Comparison of ENCODE assay signal across 1 cellular context in the genomic region with DNA sequence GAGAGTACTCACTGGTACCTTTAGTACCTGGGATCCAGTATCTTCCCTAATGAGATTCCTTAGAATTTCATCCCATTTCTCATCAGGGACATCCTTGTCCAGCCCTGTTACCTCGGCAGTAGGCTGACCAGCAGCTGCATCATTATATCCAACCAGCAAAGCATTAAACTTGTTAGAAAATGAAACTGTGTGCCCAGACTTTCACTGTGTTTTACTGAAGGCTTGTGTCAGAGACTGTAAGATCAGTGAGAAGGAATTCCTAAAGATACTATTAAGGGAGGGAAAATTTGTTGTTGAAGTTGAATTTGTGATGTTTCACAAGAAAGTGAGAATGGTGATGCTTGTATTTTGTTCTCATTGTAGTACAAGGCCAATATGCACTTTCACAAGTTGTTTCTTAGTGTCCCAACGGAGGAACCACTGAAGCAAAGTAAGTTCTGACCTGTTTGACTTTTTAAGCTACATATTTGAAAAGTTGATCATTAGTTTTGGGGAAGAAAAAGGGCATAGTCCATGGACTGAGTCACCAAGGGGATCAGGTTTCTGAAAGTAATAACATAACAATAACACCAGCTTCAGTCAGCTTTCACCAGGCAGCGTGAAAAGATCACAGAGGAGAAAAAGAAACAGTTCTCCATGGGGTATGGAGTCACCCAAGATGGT.
A peak's percentile ranks its signal among the peaks of the same experiment; 100 is the strongest.
TF ChIP-seq lines count a peak whose summit lies in the region.

No MANE protein-coding gene starts in this region.

TF ChIP-seq in HepG2, 621 proteins besides CTCF, POLR2A, EP300 and RAD21 (continued from another document and continues in another):
- TF ChIP-seq KDM5B (CRISPR knock-in tag; IDR thresholded peaks at IDR 0.05; ENCODE audit: borderline replicate concordance) (no peak), JUNB (CRISPR knock-in tag; IDR thresholded peaks at IDR 0.05; ENCODE audit: borderline replicate concordance) (peak; percentile 65; the same call in 1 of the 2 replicates), ZNF776 (CRISPR knock-in tag; IDR thresholded peaks at IDR 0.05) (no peak), NFYB (CRISPR knock-in tag; IDR thresholded peaks at IDR 0.05) (no peak), CC2D1A (CRISPR knock-in tag; IDR thresholded peaks at IDR 0.05) (no peak), JUND (CRISPR knock-in tag; IDR thresholded peaks at IDR 0.05) (peak; percentile 74; the same call in 1 of the 2 replicates), CBX2 (IDR thresholded peaks at IDR 0.05; ENCODE audit: low read depth, low read length) (no peak), CBX2 (CRISPR knock-in tag; IDR thresholded peaks at IDR 0.05; ENCODE audit: low read depth) (no peak), FOXJ3 (CRISPR knock-in tag; IDR thresholded peaks at IDR 0.05; ENCODE audit: borderline replicate concordance) (peak; percentile 61; the same call in 1 of the 2 replicates), ZNF660 (CRISPR knock-in tag; IDR thresholded peaks at IDR 0.05; ENCODE audit: borderline replicate concordance, low read depth) (no peak), ZFP62 (CRISPR knock-in tag; IDR thresholded peaks at IDR 0.05) (no peak), ZNF619 (CRISPR knock-in tag; IDR thresholded peaks at IDR 0.05) (no peak), SRF (IDR thresholded peaks at IDR 0.05; ENCODE audit: low read depth, low read length) (no peak), ZNF570 (CRISPR knock-in tag; IDR thresholded peaks at IDR 0.05; ENCODE audit: borderline replicate concordance) (no peak), REPIN1 (CRISPR knock-in tag; IDR thresholded peaks at IDR 0.05; ENCODE audit: borderline replicate concordance, low read depth) (peak; percentile 81; the same call in 1 of the 2 replicates), CCAR2 (optimal IDR thresholded peaks at IDR 0.05; ENCODE audit: low read depth, low read length) (no peak), NR2F1 (CRISPR knock-in tag; IDR thresholded peaks at IDR 0.05) (0 out of 4 replicates have a peak, but pooled peaks of 1 of the 2 experiments have one; percentile 20), ZMYM3 (CRISPR knock-in tag; IDR thresholded peaks at IDR 0.05) (no peak), SMARCC2 (IDR thresholded peaks at IDR 0.05) (no peak), SMAD9 (CRISPR knock-in tag; IDR thresholded peaks at IDR 0.05) (no peak), NFYC (CRISPR knock-in tag; IDR thresholded peaks at IDR 0.05) (no peak), ZNF891 (CRISPR knock-in tag; IDR thresholded peaks at IDR 0.05) (no peak), ZBTB21 (CRISPR knock-in tag; IDR thresholded peaks at IDR 0.05) (no peak)
- TF ChIP-seq, protein P1, sequence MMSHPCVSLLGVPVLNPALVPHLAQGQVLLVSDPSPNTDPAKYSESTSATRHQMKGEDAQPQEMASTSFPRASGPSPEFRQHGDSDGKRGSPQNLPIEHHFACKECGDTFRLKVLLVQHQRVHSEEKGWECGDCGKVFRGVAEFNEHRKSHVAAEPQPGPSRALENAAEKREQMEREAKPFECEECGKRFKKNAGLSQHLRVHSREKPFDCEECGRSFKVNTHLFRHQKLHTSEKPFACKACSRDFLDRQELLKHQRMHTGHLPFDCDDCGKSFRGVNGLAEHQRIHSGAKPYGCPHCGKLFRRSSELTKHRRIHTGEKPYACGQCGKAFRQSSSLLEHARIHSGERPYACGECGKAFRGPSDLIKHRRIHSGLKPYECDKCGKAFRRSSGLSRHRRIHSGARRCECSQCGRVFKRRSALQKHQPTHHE (CRISPR knock-in tag; IDR thresholded peaks at IDR 0.05; ENCODE audit: borderline replicate concordance), result no peak
- TF ChIP-seq, protein P2, sequence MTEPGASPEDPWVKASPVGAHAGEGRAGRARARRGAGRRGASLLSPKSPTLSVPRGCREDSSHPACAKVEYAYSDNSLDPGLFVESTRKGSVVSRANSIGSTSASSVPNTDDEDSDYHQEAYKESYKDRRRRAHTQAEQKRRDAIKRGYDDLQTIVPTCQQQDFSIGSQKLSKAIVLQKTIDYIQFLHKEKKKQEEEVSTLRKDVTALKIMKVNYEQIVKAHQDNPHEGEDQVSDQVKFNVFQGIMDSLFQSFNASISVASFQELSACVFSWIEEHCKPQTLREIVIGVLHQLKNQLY (CRISPR knock-in tag; IDR thresholded peaks at IDR 0.05), result no peak
- TF ChIP-seq, protein P3, sequence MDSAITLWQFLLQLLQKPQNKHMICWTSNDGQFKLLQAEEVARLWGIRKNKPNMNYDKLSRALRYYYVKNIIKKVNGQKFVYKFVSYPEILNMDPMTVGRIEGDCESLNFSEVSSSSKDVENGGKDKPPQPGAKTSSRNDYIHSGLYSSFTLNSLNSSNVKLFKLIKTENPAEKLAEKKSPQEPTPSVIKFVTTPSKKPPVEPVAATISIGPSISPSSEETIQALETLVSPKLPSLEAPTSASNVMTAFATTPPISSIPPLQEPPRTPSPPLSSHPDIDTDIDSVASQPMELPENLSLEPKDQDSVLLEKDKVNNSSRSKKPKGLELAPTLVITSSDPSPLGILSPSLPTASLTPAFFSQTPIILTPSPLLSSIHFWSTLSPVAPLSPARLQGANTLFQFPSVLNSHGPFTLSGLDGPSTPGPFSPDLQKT (CRISPR knock-in tag; IDR thresholded peaks at IDR 0.05; ENCODE audit: borderline replicate concordance), result no peak
- TF ChIP-seq, protein P4, sequence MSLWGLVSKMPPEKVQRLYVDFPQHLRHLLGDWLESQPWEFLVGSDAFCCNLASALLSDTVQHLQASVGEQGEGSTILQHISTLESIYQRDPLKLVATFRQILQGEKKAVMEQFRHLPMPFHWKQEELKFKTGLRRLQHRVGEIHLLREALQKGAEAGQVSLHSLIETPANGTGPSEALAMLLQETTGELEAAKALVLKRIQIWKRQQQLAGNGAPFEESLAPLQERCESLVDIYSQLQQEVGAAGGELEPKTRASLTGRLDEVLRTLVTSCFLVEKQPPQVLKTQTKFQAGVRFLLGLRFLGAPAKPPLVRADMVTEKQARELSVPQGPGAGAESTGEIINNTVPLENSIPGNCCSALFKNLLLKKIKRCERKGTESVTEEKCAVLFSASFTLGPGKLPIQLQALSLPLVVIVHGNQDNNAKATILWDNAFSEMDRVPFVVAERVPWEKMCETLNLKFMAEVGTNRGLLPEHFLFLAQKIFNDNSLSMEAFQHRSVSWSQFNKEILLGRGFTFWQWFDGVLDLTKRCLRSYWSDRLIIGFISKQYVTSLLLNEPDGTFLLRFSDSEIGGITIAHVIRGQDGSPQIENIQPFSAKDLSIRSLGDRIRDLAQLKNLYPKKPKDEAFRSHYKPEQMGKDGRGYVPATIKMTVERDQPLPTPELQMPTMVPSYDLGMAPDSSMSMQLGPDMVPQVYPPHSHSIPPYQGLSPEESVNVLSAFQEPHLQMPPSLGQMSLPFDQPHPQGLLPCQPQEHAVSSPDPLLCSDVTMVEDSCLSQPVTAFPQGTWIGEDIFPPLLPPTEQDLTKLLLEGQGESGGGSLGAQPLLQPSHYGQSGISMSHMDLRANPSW (CRISPR knock-in tag; IDR thresholded peaks at IDR 0.05; ENCODE audit: borderline replicate concordance), result no peak
- TF ChIP-seq, protein P5, sequence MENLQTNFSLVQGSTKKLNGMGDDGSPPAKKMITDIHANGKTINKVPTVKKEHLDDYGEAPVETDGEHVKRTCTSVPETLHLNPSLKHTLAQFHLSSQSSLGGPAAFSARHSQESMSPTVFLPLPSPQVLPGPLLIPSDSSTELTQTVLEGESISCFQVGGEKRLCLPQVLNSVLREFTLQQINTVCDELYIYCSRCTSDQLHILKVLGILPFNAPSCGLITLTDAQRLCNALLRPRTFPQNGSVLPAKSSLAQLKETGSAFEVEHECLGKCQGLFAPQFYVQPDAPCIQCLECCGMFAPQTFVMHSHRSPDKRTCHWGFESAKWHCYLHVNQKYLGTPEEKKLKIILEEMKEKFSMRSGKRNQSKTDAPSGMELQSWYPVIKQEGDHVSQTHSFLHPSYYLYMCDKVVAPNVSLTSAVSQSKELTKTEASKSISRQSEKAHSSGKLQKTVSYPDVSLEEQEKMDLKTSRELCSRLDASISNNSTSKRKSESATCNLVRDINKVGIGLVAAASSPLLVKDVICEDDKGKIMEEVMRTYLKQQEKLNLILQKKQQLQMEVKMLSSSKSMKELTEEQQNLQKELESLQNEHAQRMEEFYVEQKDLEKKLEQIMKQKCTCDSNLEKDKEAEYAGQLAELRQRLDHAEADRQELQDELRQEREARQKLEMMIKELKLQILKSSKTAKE (CRISPR knock-in tag; IDR thresholded peaks at IDR 0.05; ENCODE audit: borderline replicate concordance), result no peak
- TF ChIP-seq, protein P6, sequence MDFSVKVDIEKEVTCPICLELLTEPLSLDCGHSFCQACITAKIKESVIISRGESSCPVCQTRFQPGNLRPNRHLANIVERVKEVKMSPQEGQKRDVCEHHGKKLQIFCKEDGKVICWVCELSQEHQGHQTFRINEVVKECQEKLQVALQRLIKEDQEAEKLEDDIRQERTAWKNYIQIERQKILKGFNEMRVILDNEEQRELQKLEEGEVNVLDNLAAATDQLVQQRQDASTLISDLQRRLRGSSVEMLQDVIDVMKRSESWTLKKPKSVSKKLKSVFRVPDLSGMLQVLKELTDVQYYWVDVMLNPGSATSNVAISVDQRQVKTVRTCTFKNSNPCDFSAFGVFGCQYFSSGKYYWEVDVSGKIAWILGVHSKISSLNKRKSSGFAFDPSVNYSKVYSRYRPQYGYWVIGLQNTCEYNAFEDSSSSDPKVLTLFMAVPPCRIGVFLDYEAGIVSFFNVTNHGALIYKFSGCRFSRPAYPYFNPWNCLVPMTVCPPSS (IDR thresholded peaks at IDR 0.05), result no peak
- TF ChIP-seq, protein P7, sequence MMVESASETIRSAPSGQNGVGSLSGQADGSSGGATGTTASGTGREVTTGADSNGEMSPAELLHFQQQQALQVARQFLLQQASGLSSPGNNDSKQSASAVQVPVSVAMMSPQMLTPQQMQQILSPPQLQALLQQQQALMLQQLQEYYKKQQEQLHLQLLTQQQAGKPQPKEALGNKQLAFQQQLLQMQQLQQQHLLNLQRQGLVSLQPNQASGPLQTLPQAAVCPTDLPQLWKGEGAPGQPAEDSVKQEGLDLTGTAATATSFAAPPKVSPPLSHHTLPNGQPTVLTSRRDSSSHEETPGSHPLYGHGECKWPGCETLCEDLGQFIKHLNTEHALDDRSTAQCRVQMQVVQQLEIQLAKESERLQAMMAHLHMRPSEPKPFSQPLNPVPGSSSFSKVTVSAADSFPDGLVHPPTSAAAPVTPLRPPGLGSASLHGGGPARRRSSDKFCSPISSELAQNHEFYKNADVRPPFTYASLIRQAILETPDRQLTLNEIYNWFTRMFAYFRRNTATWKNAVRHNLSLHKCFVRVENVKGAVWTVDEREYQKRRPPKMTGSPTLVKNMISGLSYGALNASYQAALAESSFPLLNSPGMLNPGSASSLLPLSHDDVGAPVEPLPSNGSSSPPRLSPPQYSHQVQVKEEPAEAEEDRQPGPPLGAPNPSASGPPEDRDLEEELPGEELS (CRISPR knock-in tag; IDR thresholded peaks at IDR 0.05), result 0 out of 2 replicates have a peak, but pooled peaks have one; percentile 34
- TF ChIP-seq, protein P8, sequence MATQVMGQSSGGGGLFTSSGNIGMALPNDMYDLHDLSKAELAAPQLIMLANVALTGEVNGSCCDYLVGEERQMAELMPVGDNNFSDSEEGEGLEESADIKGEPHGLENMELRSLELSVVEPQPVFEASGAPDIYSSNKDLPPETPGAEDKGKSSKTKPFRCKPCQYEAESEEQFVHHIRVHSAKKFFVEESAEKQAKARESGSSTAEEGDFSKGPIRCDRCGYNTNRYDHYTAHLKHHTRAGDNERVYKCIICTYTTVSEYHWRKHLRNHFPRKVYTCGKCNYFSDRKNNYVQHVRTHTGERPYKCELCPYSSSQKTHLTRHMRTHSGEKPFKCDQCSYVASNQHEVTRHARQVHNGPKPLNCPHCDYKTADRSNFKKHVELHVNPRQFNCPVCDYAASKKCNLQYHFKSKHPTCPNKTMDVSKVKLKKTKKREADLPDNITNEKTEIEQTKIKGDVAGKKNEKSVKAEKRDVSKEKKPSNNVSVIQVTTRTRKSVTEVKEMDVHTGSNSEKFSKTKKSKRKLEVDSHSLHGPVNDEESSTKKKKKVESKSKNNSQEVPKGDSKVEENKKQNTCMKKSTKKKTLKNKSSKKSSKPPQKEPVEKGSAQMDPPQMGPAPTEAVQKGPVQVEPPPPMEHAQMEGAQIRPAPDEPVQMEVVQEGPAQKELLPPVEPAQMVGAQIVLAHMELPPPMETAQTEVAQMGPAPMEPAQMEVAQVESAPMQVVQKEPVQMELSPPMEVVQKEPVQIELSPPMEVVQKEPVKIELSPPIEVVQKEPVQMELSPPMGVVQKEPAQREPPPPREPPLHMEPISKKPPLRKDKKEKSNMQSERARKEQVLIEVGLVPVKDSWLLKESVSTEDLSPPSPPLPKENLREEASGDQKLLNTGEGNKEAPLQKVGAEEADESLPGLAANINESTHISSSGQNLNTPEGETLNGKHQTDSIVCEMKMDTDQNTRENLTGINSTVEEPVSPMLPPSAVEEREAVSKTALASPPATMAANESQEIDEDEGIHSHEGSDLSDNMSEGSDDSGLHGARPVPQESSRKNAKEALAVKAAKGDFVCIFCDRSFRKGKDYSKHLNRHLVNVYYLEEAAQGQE (IDR thresholded peaks at IDR 0.05; ENCODE audit: borderline replicate concordance in 1 of 2, low read depth in 1 of 2, low read length in 2 of 2), result no peak
- TF ChIP-seq, protein P9, sequence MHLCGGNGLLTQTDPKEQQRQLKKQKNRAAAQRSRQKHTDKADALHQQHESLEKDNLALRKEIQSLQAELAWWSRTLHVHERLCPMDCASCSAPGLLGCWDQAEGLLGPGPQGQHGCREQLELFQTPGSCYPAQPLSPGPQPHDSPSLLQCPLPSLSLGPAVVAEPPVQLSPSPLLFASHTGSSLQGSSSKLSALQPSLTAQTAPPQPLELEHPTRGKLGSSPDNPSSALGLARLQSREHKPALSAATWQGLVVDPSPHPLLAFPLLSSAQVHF (CRISPR knock-in tag; IDR thresholded peaks at IDR 0.05), result no peak
- TF ChIP-seq, protein P10, sequence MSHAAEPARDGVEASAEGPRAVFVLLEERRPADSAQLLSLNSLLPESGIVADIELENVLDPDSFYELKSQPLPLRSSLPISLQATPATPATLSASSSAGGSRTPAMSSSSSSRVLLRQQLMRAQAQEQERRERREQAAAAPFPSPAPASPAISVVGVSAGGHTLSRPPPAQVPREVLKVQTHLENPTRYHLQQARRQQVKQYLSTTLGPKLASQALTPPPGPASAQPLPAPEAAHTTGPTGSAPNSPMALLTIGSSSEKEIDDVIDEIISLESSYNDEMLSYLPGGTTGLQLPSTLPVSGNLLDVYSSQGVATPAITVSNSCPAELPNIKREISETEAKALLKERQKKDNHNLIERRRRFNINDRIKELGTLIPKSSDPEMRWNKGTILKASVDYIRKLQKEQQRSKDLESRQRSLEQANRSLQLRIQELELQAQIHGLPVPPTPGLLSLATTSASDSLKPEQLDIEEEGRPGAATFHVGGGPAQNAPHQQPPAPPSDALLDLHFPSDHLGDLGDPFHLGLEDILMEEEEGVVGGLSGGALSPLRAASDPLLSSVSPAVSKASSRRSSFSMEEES (CRISPR knock-in tag; IDR thresholded peaks at IDR 0.05), result no peak
